1 cellular context compared by ENCODE assay signal in the genomic region with DNA sequence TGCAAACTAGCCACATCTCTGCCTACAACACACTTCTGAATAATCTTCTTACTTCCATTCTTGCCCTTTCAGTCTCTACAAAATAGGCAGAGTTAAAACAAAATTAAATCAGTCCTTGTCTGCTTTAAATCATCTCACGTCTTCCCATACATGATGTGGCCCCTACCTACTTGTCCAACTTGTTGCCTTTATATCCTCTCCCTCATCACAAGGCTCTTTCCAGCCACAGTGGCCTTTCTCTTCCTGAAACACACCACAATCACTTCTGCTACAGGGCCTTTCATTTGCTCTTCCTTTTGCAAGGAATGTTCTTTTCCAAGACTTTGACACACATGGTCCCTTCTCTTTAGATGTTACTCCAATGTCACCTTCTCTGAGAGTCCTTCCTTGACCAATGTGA.
TF ChIP-seq lines count a peak whose summit lies in the region.

No MANE protein-coding gene starts in this region.

TF ChIP-seq in GM23338, 12 proteins besides CTCF, POLR2A, EP300 and RAD21 (continued from another document):
- TF ChIP-seq, protein P1, sequence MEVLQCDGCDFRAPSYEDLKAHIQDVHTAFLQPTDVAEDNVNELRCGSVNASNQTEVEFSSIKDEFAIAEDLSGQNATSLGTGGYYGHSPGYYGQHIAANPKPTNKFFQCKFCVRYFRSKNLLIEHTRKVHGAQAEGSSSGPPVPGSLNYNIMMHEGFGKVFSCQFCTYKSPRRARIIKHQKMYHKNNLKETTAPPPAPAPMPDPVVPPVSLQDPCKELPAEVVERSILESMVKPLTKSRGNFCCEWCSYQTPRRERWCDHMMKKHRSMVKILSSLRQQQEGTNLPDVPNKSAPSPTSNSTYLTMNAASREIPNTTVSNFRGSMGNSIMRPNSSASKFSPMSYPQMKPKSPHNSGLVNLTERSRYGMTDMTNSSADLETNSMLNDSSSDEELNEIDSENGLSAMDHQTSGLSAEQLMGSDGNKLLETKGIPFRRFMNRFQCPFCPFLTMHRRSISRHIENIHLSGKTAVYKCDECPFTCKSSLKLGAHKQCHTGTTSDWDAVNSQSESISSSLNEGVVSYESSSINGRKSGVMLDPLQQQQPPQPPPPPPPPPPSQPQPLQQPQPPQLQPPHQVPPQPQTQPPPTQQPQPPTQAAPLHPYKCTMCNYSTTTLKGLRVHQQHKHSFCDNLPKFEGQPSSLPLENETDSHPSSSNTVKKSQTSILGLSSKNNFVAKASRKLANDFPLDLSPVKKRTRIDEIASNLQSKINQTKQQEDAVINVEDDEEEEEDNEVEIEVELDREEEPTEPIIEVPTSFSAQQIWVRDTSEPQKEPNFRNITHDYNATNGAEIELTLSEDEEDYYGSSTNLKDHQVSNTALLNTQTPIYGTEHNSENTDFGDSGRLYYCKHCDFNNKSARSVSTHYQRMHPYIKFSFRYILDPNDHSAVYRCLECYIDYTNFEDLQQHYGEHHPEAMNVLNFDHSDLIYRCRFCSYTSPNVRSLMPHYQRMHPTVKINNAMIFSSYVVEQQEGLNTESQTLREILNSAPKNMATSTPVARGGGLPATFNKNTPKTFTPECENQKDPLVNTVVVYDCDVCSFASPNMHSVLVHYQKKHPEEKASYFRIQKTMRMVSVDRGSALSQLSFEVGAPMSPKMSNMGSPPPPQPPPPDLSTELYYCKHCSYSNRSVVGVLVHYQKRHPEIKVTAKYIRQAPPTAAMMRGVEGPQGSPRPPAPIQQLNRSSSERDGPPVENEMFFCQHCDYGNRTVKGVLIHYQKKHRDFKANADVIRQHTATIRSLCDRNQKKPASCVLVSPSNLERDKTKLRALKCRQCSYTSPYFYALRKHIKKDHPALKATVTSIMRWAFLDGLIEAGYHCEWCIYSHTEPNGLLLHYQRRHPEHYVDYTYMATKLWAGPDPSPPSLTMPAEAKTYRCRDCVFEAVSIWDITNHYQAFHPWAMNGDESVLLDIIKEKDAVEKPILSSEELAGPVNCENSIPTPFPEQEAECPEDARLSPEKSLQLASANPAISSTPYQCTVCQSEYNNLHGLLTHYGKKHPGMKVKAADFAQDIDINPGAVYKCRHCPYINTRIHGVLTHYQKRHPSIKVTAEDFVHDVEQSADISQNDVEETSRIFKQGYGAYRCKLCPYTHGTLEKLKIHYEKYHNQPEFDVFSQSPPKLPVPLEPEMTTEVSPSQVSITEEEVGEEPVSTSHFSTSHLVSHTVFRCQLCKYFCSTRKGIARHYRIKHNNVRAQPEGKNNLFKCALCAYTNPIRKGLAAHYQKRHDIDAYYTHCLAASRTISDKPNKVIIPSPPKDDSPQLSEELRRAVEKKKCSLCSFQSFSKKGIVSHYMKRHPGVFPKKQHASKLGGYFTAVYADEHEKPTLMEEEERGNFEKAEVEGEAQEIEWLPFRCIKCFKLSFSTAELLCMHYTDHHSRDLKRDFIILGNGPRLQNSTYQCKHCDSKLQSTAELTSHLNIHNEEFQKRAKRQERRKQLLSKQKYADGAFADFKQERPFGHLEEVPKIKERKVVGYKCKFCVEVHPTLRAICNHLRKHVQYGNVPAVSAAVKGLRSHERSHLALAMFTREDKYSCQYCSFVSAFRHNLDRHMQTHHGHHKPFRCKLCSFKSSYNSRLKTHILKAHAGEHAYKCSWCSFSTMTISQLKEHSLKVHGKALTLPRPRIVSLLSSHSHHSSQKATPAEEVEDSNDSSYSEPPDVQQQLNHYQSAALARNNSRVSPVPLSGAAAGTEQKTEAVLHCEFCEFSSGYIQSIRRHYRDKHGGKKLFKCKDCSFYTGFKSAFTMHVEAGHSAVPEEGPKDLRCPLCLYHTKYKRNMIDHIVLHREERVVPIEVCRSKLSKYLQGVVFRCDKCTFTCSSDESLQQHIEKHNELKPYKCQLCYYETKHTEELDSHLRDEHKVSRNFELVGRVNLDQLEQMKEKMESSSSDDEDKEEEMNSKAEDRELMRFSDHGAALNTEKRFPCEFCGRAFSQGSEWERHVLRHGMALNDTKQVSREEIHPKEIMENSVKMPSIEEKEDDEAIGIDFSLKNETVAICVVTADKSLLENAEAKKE (CRISPR knock-in tag; IDR thresholded peaks at IDR 0.05) = no peak
- TF ChIP-seq, protein P2, sequence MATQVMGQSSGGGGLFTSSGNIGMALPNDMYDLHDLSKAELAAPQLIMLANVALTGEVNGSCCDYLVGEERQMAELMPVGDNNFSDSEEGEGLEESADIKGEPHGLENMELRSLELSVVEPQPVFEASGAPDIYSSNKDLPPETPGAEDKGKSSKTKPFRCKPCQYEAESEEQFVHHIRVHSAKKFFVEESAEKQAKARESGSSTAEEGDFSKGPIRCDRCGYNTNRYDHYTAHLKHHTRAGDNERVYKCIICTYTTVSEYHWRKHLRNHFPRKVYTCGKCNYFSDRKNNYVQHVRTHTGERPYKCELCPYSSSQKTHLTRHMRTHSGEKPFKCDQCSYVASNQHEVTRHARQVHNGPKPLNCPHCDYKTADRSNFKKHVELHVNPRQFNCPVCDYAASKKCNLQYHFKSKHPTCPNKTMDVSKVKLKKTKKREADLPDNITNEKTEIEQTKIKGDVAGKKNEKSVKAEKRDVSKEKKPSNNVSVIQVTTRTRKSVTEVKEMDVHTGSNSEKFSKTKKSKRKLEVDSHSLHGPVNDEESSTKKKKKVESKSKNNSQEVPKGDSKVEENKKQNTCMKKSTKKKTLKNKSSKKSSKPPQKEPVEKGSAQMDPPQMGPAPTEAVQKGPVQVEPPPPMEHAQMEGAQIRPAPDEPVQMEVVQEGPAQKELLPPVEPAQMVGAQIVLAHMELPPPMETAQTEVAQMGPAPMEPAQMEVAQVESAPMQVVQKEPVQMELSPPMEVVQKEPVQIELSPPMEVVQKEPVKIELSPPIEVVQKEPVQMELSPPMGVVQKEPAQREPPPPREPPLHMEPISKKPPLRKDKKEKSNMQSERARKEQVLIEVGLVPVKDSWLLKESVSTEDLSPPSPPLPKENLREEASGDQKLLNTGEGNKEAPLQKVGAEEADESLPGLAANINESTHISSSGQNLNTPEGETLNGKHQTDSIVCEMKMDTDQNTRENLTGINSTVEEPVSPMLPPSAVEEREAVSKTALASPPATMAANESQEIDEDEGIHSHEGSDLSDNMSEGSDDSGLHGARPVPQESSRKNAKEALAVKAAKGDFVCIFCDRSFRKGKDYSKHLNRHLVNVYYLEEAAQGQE (IDR thresholded peaks at IDR 0.05; ENCODE audit: unreplicated experiment) = no peak
- TF ChIP-seq NANOG (IDR thresholded peaks at IDR 0.05; ENCODE audit: borderline replicate concordance) (no peak), EZH2phosphoT487 (IDR thresholded peaks at IDR 0.05; ENCODE audit: unreplicated experiment) (no peak), STAT1 (IDR thresholded peaks at IDR 0.05; ENCODE audit: unreplicated experiment) (no peak), POLR2AphosphoS5 (IDR thresholded peaks at IDR 0.05; ENCODE audit: low read depth) (no peak)
- TF ChIP-seq, protein P3, sequence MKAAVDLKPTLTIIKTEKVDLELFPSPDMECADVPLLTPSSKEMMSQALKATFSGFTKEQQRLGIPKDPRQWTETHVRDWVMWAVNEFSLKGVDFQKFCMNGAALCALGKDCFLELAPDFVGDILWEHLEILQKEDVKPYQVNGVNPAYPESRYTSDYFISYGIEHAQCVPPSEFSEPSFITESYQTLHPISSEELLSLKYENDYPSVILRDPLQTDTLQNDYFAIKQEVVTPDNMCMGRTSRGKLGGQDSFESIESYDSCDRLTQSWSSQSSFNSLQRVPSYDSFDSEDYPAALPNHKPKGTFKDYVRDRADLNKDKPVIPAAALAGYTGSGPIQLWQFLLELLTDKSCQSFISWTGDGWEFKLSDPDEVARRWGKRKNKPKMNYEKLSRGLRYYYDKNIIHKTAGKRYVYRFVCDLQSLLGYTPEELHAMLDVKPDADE (IDR thresholded peaks at IDR 0.05) = no peak
